Comparison of ENCODE assay signal across 11 cellular contexts in the genomic region with DNA sequence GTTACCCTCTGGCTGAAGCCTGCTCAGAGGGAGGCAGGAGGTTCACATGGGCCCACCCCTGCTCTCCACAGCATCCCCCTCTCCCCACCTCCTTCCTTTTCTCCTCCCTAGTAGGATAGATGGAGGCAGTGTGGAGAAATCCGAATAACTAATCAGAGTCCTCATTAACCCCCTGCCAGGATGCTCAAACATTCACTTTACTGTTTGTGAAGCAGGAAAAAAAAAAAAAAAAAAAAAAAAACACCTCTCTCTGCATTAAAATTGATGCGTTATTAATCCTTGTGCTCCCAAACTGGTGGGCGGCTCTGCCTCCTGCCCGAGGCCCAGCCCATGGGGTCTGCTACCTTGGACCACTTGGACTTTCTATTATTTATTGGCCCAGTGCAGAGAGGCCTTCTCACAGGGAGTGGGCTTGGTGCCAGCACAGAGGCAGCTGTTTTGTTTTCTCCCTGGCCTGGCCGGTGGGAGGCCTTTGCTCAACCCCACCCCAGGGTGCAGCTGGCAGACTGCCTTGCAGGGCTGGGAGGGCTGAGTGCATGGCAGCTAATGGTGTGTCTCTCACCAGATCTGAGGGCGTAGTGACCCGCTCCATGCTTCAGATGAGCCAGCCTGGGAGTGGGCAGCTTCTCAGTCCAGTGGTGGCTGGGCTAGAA.
A peak's percentile ranks its signal among the peaks of the same experiment; 100 is the strongest.
DNase-seq lines count a peak whose midpoint lies in the region; ATAC-seq, FAIRE-seq and TF ChIP-seq lines count a peak whose summit lies in the region.
"Had no signal": no experiment of that assay in that cellular context is flagged by ENCODE, and none has a peak within 500 bp of the region (broad histone marks: within the 10 kb centered on the region; RNA-seq: fewer than 3 reads in every experiment).

No MANE protein-coding gene starts in this region.

- peak; percentile 45 to 69 for DNase-seq in SHP77 (lab: John Stamatoyannopoulos, UW)
- peak; percentile 69 for DNase-seq in left cardiac atrium
- DNase-seq in small intestine: peak; percentile 64
- DNase-seq in SIG-M5 treated with dmso at 0.1 percent for 504 hours (lab: John Stamatoyannopoulos, UW; ENCODE audit: unreplicated experiment): no peak
- no peak for DNase-seq in iPS-NIHi7 (ENCODE audit: extremely low spot score)
- DNase-seq: NCI-H2029 treated with DMSO at 0.1 percent for 48 hours, transverse colon had no signal

- peak; percentile 71 to 83 for ATAC-seq in left cardiac atrium
- ATAC-seq in HG02588 (IDR thresholded peaks at IDR 0.05; ENCODE audit: unreplicated experiment): no peak
- no peak for ATAC-seq in GM18517 (IDR thresholded peaks at IDR 0.05; ENCODE audit: unreplicated experiment)

- WGBS in small intestine, 3 donors: 16 to 44% (median 23%) methylated on average over 7 of the region's 7 CpGs

- TF ChIP-seq EP300 in Ishikawa (IDR thresholded peaks at IDR 0.05; ENCODE audit: borderline replicate concordance): no peak

- H3K27ac ChIP-seq in small intestine (ENCODE audit: low read depth in 1 of 2, low read length in 1 of 2): no peak overlapping the region
- H3K27ac ChIP-seq: transverse colon had no signal

- no peak for FAIRE-seq in small intestine (lab: Jason Lieb, UNC)

- TF ChIP-seq RAD21 in Ishikawa (IDR thresholded peaks at IDR 0.05; ENCODE audit: low read depth): no peak

- intact Hi-C loops in left cardiac atrium (cut with DNase I): no loop called here

- H3K9me3 ChIP-seq in small intestine (ENCODE audit: control insufficient read depth, low read depth): no peaks in the 10 kb centered on the region
- H3K9me3 ChIP-seq: transverse colon had no signal

- H3K4me3 ChIP-seq in small intestine (ENCODE audit: low read depth in 1 of 2, low read length in 2 of 2): no peak overlapping the region
- H3K4me3 ChIP-seq: transverse colon had no signal

- no peaks in the 10 kb centered on the region for H3K27me3 ChIP-seq in small intestine (ENCODE audit: control insufficient read depth in 2 of 2, insufficient read depth in 2 of 2, low read length in 2 of 2)
- H3K27me3 ChIP-seq: transverse colon had no signal

- no peaks in the 10 kb centered on the region for H3K36me3 ChIP-seq in small intestine (ENCODE audit: control insufficient read depth in 2 of 2, insufficient read depth in 2 of 2, low read length in 2 of 2)
- H3K36me3 ChIP-seq: transverse colon had no signal

- peaks cover 0 to 5% of the 10 kb centered on the region in 2 donors for H3K4me1 ChIP-seq in small intestine (ENCODE audit: control insufficient read depth in 2 of 2, insufficient read depth in 1 of 2, low read depth in 1 of 2, low read length in 1 of 2)
- H3K4me1 ChIP-seq: Caco-2 had no signal

TF ChIP-seq in Ishikawa, 13 proteins besides CTCF, POLR2A, EP300 and RAD21:
- TF ChIP-seq, protein P1, sequence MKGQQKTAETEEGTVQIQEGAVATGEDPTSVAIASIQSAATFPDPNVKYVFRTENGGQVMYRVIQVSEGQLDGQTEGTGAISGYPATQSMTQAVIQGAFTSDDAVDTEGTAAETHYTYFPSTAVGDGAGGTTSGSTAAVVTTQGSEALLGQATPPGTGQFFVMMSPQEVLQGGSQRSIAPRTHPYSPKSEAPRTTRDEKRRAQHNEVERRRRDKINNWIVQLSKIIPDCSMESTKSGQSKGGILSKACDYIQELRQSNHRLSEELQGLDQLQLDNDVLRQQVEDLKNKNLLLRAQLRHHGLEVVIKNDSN (IDR thresholded peaks at IDR 0.05): no peak
- TF ChIP-seq EGR1 (IDR thresholded peaks at IDR 0.05) (no peak), YY1 (IDR thresholded peaks at IDR 0.05; ENCODE audit: low read depth) (no peak), ZBTB7A (IDR thresholded peaks at IDR 0.05; ENCODE audit: low read depth) (no peak), NFIC (IDR thresholded peaks at IDR 0.05) (peak; percentile 24; the same call in 1 of the 2 replicates), TCF12 (IDR thresholded peaks at IDR 0.05; ENCODE audit: low read depth) (no peak), TAF1 (IDR thresholded peaks at IDR 0.05; ENCODE audit: low read depth) (no peak), CEBPB (IDR thresholded peaks at IDR 0.05) (no peak), TEAD4 (IDR thresholded peaks at IDR 0.05) (no peak)

Comparison
In these comparisons a context has a peak if more than half of its experiments do, and no peak if none do; other contexts are left out.
1. DNase-seq: peak in SHP77 (2 of 2), left cardiac atrium (single experiment) and small intestine (single experiment); none in SIG-M5 treated with dmso at 0.1 percent for 504 hours (single experiment) and iPS-NIHi7 (single experiment).
2. ATAC-seq: peak in left cardiac atrium (2 of 2); none in HG02588 (single experiment) and GM18517 (single experiment).